In the genomic region with DNA sequence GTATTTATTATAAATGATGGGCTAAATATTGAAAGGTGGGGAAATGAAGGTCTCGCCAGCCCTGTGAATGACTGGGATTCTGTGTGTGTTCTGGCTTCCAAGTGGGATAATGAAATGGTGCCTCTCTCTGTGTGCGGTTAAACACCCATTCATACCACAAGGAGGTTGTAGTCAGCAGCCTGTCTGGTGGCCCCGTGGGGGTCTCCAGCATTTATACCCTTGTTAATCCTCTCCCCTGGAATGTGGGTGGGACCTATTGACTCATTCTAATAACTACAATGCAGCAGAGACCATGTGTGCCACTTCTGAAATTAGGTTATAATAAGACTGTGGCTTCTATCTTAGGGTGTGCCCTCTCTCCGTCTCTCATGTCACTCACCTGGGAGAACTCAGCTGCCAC, we compare ENCODE assay signal across 22 cellular contexts.
A peak's percentile ranks its signal among the peaks of the same experiment; 100 is the strongest.
DNase-seq lines count a peak whose midpoint lies in the region; ATAC-seq and TF ChIP-seq lines count a peak whose summit lies in the region.
"Had no signal": no experiment of that assay in that cellular context is flagged by ENCODE, and none has a peak within 500 bp of the region (broad histone marks: within the 10 kb centered on the region; RNA-seq: fewer than 3 reads in every experiment).

No MANE protein-coding gene starts in this region.

- ATAC-seq in Right ventricle myocardium superior (ENCODE audit: poor library complexity), result no peak
- no peak for ATAC-seq in right cardiac atrium
- ATAC-seq in gastrocnemius medialis, result no peak
- ATAC-seq in aorta (ENCODE audit: low FRiP score), result no peak
- ATAC-seq in GM19463 (IDR thresholded peaks at IDR 0.05; ENCODE audit: unreplicated experiment), result no peak
- ATAC-seq: natural killer cell, Panc1 had no signal

- H3K27me3 ChIP-seq in left ventricle myocardium inferior (ENCODE audit: low read depth) (no peaks in the 10 kb centered on the region), right cardiac atrium (ENCODE audit: control insufficient read depth, insufficient read depth) (no peaks in the 10 kb centered on the region), gastrocnemius medialis (no peaks in the 10 kb centered on the region), aorta (ENCODE audit: control insufficient read depth in 1 of 2, insufficient read depth in 2 of 2, low read length in 1 of 2) (no peaks in the 10 kb centered on the region)
- H3K27me3 ChIP-seq: spleen, stomach had no signal

- no peak for DNase-seq in left ventricle myocardium inferior
- no peak for DNase-seq in Right ventricle myocardium superior
- DNase-seq in right cardiac atrium, result no peak
- DNase-seq in gastrocnemius medialis, result no peak
- DNase-seq in aorta, result no peak
- no peak for DNase-seq in DMS79 (lab: John Stamatoyannopoulos, UW)
- DNase-seq in NCI-H146 treated with DMSO at 0.1 percent for 48 hours (lab: John Stamatoyannopoulos, UW; ENCODE audit: unreplicated experiment), result no peak
- DNase-seq: activated CD4-positive, alpha-beta memory T cell treated with anti-CD3 and anti-CD28 coated beads for 36 hours; activated naive CD4-positive, alpha-beta T cell; activated T-cell treated with anti-CD3 and anti-CD28 coated beads for 4 hours; foreskin fibroblast; HFFc6; natural killer cell; NCI-H1092 treated with DMSO at 0.1 percent for 48 hours; NCI-H2081; NK-92 treated with Interleukin-12 subunit alpha and Interleukin-12 subunit beta, amount 100 ng/mL, for 24 hours; spleen; stomach; T-helper 2 cell; WERI-Rb-1 had no signal

- no peak for TF ChIP-seq CTCF in left ventricle myocardium inferior (IDR thresholded peaks at IDR 0.05; ENCODE audit: borderline replicate concordance)
- no peak for TF ChIP-seq CTCF in gastrocnemius medialis (IDR thresholded peaks at IDR 0.05 in 4 of 5, conservative IDR thresholded peaks at IDR 0.05 in 1 of 5)

- intact Hi-C loops in left ventricle myocardium inferior (cut with micrococcal nuclease) (no loop called here), Right ventricle myocardium superior (cut with DNase I) (loop anchor here (10.0 kb wide), 1 partner anchor 166 kb away; no protein-coding TSS in a partner anchor), right cardiac atrium (cut with DNase I) (loop anchor here in 1 of 4 donors (5.0 kb wide), 1 partner anchor 494 kb away; no protein-coding TSS in a partner anchor), gastrocnemius medialis (cut with DNase I; ENCODE audit: low total_unique reads) (loop anchor here (2.0 to 10.0 kb wide), 3 partner anchors 66 to 494 kb away; no protein-coding TSS in a partner anchor), aorta (cut with DNase I) (loop anchor here (5.0 to 10.0 kb wide), 2 partner anchors 104 to 494 kb away; partner anchors contain the start of gene GALNT17 (in 1 of the 2))

- H3K36me3 ChIP-seq in left ventricle myocardium inferior (no peaks in the 10 kb centered on the region), gastrocnemius medialis (no peaks in the 10 kb centered on the region), aorta (ENCODE audit: control insufficient read depth in 1 of 2, insufficient read depth in 2 of 2, low read length in 1 of 2) (no peaks in the 10 kb centered on the region)
- H3K36me3 ChIP-seq: spleen, stomach, WERI-Rb-1 had no signal

- in situ Hi-C loops in gastrocnemius medialis (cut with MboI; ENCODE audit: low sequenced_read_pairs in 4 of 4), result no loop called here

- H3K27ac ChIP-seq in left ventricle myocardium inferior (replicated peaks), result peak overlapping the region; percentile 87
- peak overlapping the region; percentile 13 for H3K27ac ChIP-seq in right cardiac atrium (ENCODE audit: low read length)
- H3K27ac ChIP-seq in gastrocnemius medialis, result peak overlapping the region; percentile 68 to 84 (median 77)
- H3K27ac ChIP-seq in aorta (ENCODE audit: low read depth in 1 of 2, low read length in 2 of 2), result peak overlapping the region; percentile 33 to 86
- H3K27ac ChIP-seq: spleen, WERI-Rb-1 had no signal

- H3K4me1 ChIP-seq in left ventricle myocardium inferior (peaks cover 47% of the 10 kb centered on the region), right cardiac atrium (ENCODE audit: control insufficient read depth, insufficient read depth, low read length) (no peaks in the 10 kb centered on the region), gastrocnemius medialis (peaks cover 26 to 49% of the 10 kb centered on the region in 2 donors), aorta (ENCODE audit: control insufficient read depth in 1 of 2, insufficient read depth in 2 of 2, low read length in 2 of 2) (peaks cover 2 to 6% of the 10 kb centered on the region in 2 donors)

- 75% methylated on average over 4 of the region's 4 CpGs for WGBS in right cardiac atrium
- WGBS in aorta, 2 donors, result 72 to 77% methylated on average over 4 of the region's 4 CpGs

- H3K9me3 ChIP-seq in left ventricle myocardium inferior (replicated peaks), result no peaks in the 10 kb centered on the region
- H3K9me3 ChIP-seq in right cardiac atrium (ENCODE audit: control insufficient read depth, low read length), result no peaks in the 10 kb centered on the region
- no peaks in the 10 kb centered on the region for H3K9me3 ChIP-seq in gastrocnemius medialis
- no peaks in the 10 kb centered on the region for H3K9me3 ChIP-seq in aorta (ENCODE audit: control insufficient read depth, low read length)

- TF ChIP-seq POLR2A in gastrocnemius medialis (IDR thresholded peaks at IDR 0.05), result no peak

- H3K4me3 ChIP-seq in left ventricle myocardium inferior (no peak overlapping the region), right cardiac atrium (ENCODE audit: low read length) (no peak overlapping the region), gastrocnemius medialis (no peak overlapping the region), aorta (ENCODE audit: low read length in 2 of 2) (no peak overlapping the region)
- H3K4me3 ChIP-seq: spleen, stomach had no signal

Comparison
In these comparisons a context has a peak if more than half of its experiments do, and no peak if none do; other contexts are left out.
1. H3K27ac ChIP-seq: peak in every context shown above with its lines; median percentile 87 in left ventricle myocardium inferior; 77 in gastrocnemius medialis; 60 in aorta; 13 in right cardiac atrium.